1 cellular context compared by ENCODE assay signal in the genomic region with DNA sequence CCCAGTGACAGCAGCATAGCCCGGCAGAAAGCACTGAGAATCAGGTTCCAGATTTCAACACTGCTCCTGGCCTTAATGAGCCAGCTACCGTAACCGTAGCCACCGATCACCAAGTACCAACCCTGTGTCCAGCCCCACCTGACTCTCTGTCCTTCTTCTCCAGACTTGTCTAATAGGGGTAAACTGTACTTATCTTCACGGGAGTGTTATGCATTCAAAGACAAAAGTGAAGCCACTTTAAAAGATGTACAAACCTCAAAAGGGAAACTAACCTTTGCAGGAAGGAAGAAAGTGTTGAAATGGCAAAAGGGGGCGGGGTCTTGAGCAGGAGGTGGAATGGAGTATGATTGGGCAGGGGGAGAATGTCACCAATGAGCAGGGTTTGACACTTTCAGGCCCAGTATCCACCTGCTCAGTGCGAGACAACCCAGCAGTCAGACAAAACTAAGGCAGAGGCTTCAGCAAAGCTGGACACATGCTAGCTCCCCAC.
TF ChIP-seq lines count a peak whose summit lies in the region.

No MANE protein-coding gene starts in this region.

TF ChIP-seq in WTC11, 78 proteins besides CTCF, POLR2A, EP300 and RAD21 (continued from another document):
- TF ChIP-seq, protein P1, sequence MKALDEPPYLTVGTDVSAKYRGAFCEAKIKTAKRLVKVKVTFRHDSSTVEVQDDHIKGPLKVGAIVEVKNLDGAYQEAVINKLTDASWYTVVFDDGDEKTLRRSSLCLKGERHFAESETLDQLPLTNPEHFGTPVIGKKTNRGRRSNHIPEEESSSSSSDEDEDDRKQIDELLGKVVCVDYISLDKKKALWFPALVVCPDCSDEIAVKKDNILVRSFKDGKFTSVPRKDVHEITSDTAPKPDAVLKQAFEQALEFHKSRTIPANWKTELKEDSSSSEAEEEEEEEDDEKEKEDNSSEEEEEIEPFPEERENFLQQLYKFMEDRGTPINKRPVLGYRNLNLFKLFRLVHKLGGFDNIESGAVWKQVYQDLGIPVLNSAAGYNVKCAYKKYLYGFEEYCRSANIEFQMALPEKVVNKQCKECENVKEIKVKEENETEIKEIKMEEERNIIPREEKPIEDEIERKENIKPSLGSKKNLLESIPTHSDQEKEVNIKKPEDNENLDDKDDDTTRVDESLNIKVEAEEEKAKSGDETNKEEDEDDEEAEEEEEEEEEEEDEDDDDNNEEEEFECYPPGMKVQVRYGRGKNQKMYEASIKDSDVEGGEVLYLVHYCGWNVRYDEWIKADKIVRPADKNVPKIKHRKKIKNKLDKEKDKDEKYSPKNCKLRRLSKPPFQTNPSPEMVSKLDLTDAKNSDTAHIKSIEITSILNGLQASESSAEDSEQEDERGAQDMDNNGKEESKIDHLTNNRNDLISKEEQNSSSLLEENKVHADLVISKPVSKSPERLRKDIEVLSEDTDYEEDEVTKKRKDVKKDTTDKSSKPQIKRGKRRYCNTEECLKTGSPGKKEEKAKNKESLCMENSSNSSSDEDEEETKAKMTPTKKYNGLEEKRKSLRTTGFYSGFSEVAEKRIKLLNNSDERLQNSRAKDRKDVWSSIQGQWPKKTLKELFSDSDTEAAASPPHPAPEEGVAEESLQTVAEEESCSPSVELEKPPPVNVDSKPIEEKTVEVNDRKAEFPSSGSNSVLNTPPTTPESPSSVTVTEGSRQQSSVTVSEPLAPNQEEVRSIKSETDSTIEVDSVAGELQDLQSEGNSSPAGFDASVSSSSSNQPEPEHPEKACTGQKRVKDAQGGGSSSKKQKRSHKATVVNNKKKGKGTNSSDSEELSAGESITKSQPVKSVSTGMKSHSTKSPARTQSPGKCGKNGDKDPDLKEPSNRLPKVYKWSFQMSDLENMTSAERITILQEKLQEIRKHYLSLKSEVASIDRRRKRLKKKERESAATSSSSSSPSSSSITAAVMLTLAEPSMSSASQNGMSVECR (CRISPR knock-in tag; IDR thresholded peaks at IDR 0.05; ENCODE audit: borderline replicate concordance), result no peak
- TF ChIP-seq ZNF423 (CRISPR knock-in tag; IDR thresholded peaks at IDR 0.05), result no peak
- no peak for TF ChIP-seq PRRX2 (CRISPR knock-in tag; IDR thresholded peaks at IDR 0.05)
- no peak for TF ChIP-seq RORB (CRISPR knock-in tag; IDR thresholded peaks at IDR 0.05)
- TF ChIP-seq, protein P2, sequence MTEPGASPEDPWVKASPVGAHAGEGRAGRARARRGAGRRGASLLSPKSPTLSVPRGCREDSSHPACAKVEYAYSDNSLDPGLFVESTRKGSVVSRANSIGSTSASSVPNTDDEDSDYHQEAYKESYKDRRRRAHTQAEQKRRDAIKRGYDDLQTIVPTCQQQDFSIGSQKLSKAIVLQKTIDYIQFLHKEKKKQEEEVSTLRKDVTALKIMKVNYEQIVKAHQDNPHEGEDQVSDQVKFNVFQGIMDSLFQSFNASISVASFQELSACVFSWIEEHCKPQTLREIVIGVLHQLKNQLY (CRISPR knock-in tag; IDR thresholded peaks at IDR 0.05), result no peak
- TF ChIP-seq, protein P3, sequence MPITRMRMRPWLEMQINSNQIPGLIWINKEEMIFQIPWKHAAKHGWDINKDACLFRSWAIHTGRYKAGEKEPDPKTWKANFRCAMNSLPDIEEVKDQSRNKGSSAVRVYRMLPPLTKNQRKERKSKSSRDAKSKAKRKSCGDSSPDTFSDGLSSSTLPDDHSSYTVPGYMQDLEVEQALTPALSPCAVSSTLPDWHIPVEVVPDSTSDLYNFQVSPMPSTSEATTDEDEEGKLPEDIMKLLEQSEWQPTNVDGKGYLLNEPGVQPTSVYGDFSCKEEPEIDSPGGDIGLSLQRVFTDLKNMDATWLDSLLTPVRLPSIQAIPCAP (CRISPR knock-in tag; IDR thresholded peaks at IDR 0.05), result no peak
- TF ChIP-seq, protein P4, sequence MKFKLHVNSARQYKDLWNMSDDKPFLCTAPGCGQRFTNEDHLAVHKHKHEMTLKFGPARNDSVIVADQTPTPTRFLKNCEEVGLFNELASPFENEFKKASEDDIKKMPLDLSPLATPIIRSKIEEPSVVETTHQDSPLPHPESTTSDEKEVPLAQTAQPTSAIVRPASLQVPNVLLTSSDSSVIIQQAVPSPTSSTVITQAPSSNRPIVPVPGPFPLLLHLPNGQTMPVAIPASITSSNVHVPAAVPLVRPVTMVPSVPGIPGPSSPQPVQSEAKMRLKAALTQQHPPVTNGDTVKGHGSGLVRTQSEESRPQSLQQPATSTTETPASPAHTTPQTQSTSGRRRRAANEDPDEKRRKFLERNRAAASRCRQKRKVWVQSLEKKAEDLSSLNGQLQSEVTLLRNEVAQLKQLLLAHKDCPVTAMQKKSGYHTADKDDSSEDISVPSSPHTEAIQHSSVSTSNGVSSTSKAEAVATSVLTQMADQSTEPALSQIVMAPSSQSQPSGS (CRISPR knock-in tag; IDR thresholded peaks at IDR 0.05; ENCODE audit: borderline replicate concordance, low read depth), result no peak
- no peak for TF ChIP-seq ZBTB21 (CRISPR knock-in tag; IDR thresholded peaks at IDR 0.05; ENCODE audit: borderline replicate concordance)
- TF ChIP-seq, protein P5, sequence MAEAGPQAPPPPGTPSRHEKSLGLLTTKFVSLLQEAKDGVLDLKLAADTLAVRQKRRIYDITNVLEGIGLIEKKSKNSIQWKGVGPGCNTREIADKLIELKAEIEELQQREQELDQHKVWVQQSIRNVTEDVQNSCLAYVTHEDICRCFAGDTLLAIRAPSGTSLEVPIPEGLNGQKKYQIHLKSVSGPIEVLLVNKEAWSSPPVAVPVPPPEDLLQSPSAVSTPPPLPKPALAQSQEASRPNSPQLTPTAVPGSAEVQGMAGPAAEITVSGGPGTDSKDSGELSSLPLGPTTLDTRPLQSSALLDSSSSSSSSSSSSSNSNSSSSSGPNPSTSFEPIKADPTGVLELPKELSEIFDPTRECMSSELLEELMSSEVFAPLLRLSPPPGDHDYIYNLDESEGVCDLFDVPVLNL (CRISPR knock-in tag; IDR thresholded peaks at IDR 0.05; ENCODE audit: borderline replicate concordance, low read depth), result no peak
- no peak for TF ChIP-seq ELF4 (CRISPR knock-in tag; IDR thresholded peaks at IDR 0.05; ENCODE audit: low read depth)
- TF ChIP-seq, protein P6, sequence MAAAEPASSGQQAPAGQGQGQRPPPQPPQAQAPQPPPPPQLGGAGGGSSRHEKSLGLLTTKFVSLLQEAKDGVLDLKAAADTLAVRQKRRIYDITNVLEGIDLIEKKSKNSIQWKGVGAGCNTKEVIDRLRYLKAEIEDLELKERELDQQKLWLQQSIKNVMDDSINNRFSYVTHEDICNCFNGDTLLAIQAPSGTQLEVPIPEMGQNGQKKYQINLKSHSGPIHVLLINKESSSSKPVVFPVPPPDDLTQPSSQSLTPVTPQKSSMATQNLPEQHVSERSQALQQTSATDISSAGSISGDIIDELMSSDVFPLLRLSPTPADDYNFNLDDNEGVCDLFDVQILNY (CRISPR knock-in tag; IDR thresholded peaks at IDR 0.05), result no peak
- TF ChIP-seq SOX15 (CRISPR knock-in tag; IDR thresholded peaks at IDR 0.05), result no peak
